12 cellular contexts compared by ENCODE assay signal in the genomic region with DNA sequence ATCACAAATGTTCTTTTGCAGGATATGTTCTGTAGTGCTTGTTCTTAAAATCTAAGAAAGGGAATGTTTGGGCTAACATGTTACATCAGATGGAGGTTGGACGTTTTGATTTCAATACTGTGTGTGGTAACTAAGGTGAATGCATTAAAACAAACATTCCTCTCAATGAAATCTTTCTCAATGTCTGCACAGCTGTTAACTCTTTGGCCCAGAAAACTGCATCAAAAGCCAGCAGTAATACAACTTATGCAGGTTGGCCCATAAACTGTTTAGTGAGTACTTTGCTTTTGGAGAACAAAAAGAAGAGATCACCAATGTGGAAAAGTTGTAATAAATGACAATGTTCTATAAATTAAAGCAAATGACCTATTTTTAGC. TPM values are rescaled to one million over a fixed set of nuclear protein-coding genes. Genes with fewer than 3 reads are reported as not detected.
DNase-seq lines count a peak whose midpoint lies in the region; ATAC-seq and TF ChIP-seq lines count a peak whose summit lies in the region.
"Had no signal": no experiment of that assay in that cellular context is flagged by ENCODE, and none has a peak within 500 bp of the region (broad histone marks: within the 10 kb centered on the region; RNA-seq: fewer than 3 reads in every experiment).

No MANE protein-coding gene starts in this region.

- ATAC-seq in HG03432 (IDR thresholded peaks at IDR 0.05; ENCODE audit: unreplicated experiment): no peak
- ATAC-seq in left colon: no peak
- ATAC-seq: natural killer cell treated with Interleukin-12 subunit alpha and Interleukin-12 subunit beta and Interleukin-15 and Interleukin-18, amount 100 ng/mL, for 72 hours had no signal

- H3K4me1 ChIP-seq in Loucy (ENCODE audit: insufficient read depth, low read length, poor library complexity, severe bottlenecking) (peaks cover 65% of the 10 kb centered on the region), hepatocyte (ENCODE audit: insufficient read depth) (peaks cover 31% of the 10 kb centered on the region)

- H3K27ac ChIP-seq in 22Rv1 (peak overlapping the region; percentile 81; the same call in 1 of the 2 replicates), hepatocyte (peak overlapping the region; percentile 78)
- H3K27ac ChIP-seq: SJCRH30 had no signal

- H4K20me1 ChIP-seq in Loucy (ENCODE audit: insufficient read depth, low read length, poor library complexity, severe bottlenecking): no peaks in the 10 kb centered on the region
- no peaks in the 10 kb centered on the region for H4K20me1 ChIP-seq in hepatocyte (ENCODE audit: insufficient read depth, poor library complexity, severe bottlenecking)

- no peak overlapping the region for H3K4me3 ChIP-seq in Loucy (ENCODE audit: low read length, poor library complexity, severe bottlenecking)
- no peak overlapping the region for H3K4me3 ChIP-seq in hepatocyte
- H3K4me3 ChIP-seq: SJCRH30 had no signal

- H3K9ac ChIP-seq in Loucy (ENCODE audit: low read depth, low read length, poor library complexity, severe bottlenecking): no peak overlapping the region

- H3K4me2 ChIP-seq in Loucy (ENCODE audit: low read depth, low read length, poor library complexity, severe bottlenecking) (no peak overlapping the region), hepatocyte (peak overlapping the region; percentile 55)

- H3K27me3 ChIP-seq in Loucy (ENCODE audit: insufficient read depth, low read length, poor library complexity, severe bottlenecking) (no peaks in the 10 kb centered on the region), hepatocyte (no peaks in the 10 kb centered on the region)
- H3K27me3 ChIP-seq: SJCRH30 had no signal

- H2AFZ ChIP-seq in Loucy (ENCODE audit: low read length): 0 out of 2 replicates have a peak overlapping the region, but pooled peaks have one; percentile 43
- no peak overlapping the region for H2AFZ ChIP-seq in hepatocyte

- H3K9me2 ChIP-seq in Loucy (replicated peaks; ENCODE audit: low read depth, low read length) (no peaks in the 10 kb centered on the region), hepatocyte (replicated peaks; ENCODE audit: insufficient read depth) (no peaks in the 10 kb centered on the region)

- H3K9me3 ChIP-seq in Loucy (ENCODE audit: insufficient read depth, low read depth, low read length) (peaks cover 5% of the 10 kb centered on the region; the same call in 1 of the 2 replicates), hepatocyte (ENCODE audit: low read depth) (no peaks in the 10 kb centered on the region)
- H3K9me3 ChIP-seq: SJCRH30 had no signal

- H3K36me3 ChIP-seq in Loucy (ENCODE audit: insufficient read depth, low read length) (no peaks in the 10 kb centered on the region), hepatocyte (replicated peaks; ENCODE audit: insufficient read depth, low read depth) (no peaks in the 10 kb centered on the region)

- H3F3A ChIP-seq in Loucy (ENCODE audit: low read depth): no peaks in the 10 kb centered on the region

- TF ChIP-seq CTCF in 22Rv1 (IDR thresholded peaks at IDR 0.05) (no peak), Loucy (conservative IDR thresholded peaks at IDR 0.05; ENCODE audit: low read length) (no peak), hepatocyte (IDR thresholded peaks at IDR 0.05; ENCODE audit: poor library complexity) (no peak), GM10266 (IDR thresholded peaks at IDR 0.05; ENCODE audit: control insufficient read depth, insufficient read depth, low read depth, missing control alignments) (no peak)

- H3K79me2 ChIP-seq in Loucy (ENCODE audit: insufficient read depth, low read length) (no peaks in the 10 kb centered on the region), hepatocyte (peaks cover 12% of the 10 kb centered on the region)

- 14% methylated on average over 1 of the region's 1 CpG for WGBS in hepatocyte (ENCODE audit: low lambda C conversion rate, missing lambda C conversion rate)

- intact Hi-C loops in left colon (cut with DNase I, micrococcal nuclease): no loop called here

- DNase-seq in astrocyte of the hippocampus (ENCODE audit: low read depth, low spot score) (peak; percentile 64), hepatocyte (ENCODE audit: low spot score) (no peak), occipital lobe (lab: John Stamatoyannopoulos, UW) (no peak), left colon (no peak), GM10266 (ENCODE audit: extremely low spot score) (no peak)
- DNase-seq: activated CD4-positive, alpha-beta T cell treated with anti-CD3 and anti-CD28 coated beads for 1 hour had no signal

RNA-seq across cellular contexts. Expression of a gene that starts 18.1 kb away (rescaled TPM):
- total RNA-seq in hepatocyte (13.8 TPM in 2 replicates), occipital lobe (0.31 TPM), left colon (10 to 100 TPM in 1 of 2 donors, 1 to 10 TPM in 1; 9.3 to 10.6 TPM)
- polyA plus RNA-seq in hepatocyte: 7.6 and 11.3 TPM in 2 replicates
- total RNA-seq: G401 had no signal
